ENCODE assay signal across 11 cellular contexts in genomic region chr4:118399878-118400277, GRCh38. TPM values are rescaled to one million over a fixed set of nuclear protein-coding genes. Genes with fewer than 3 reads are reported as not detected.
A peak's percentile ranks its signal among the peaks of the same experiment; 100 is the strongest.
DNase-seq lines count a peak whose midpoint lies in the region; ATAC-seq, FAIRE-seq and TF ChIP-seq lines count a peak whose summit lies in the region.
"Not testable (repeated sequence)": the region's sequence is repeated elsewhere in the genome, so short reads cannot be mapped to it uniquely, and the experiment has no call there.
"Had no signal": no experiment of that assay in that cellular context is flagged by ENCODE, and none has a peak within 500 bp of the region (broad histone marks: within the 10 kb centered on the region; RNA-seq: fewer than 3 reads in every experiment).

No MANE protein-coding gene starts in this region.

- not testable (repeated sequence) for FAIRE-seq in GM12878 (lab: Jason Lieb, UNC)

- not testable (repeated sequence) for H3K27ac ChIP-seq in RWPE2 (ENCODE audit: poor library complexity, severe bottlenecking); GM12878 (ENCODE audit: control insufficient read depth, insufficient read depth)

- DNase-seq in Daoy (ENCODE audit: low read depth) = peak; percentile 2
- peak; percentile 39 for DNase-seq in HS-5 (ENCODE audit: low read depth)
- peak; percentile 14 for DNase-seq in NCI-H510A treated with DMSO at 0.1 percent for 48 hours (lab: John Stamatoyannopoulos, UW)
- not testable (repeated sequence) for DNase-seq in RWPE2 (ENCODE audit: low spot score); GM12878 (ENCODE audit: low read depth, low spot score)
- peak; percentile 40 for DNase-seq in fibroblast of gingiva (ENCODE audit: low read depth)
- DNase-seq in iris pigment epithelial cell (ENCODE audit: low read depth) = peak; percentile 87

- not testable (repeated sequence) for H3K4me2 ChIP-seq in GM12878 (ENCODE audit: control insufficient read depth, insufficient read depth)

- not testable (repeated sequence) for H3K79me2 ChIP-seq in GM12878 (ENCODE audit: control insufficient read depth, insufficient read depth, low read length)

- not testable (repeated sequence) for BruUV-seq in GM12878 (replicated peaks; lab: Mats Ljungman, UMichigan)

- SMC1A ChIA-PET in GM12878 (lab: Charles Lee; ENCODE audit: uncharacterized antibody, unreplicated experiment) = interaction anchor here (3.1 kb wide), 1 partner anchor 17 kb away, joined by 17 read pairs; no protein-coding TSS in a partner anchor

- H3K9me3 ChIP-seq in RWPE2 (ENCODE audit: severe bottlenecking); GM12878 (replicated peaks; ENCODE audit: control insufficient read depth, insufficient read depth, low read length): not testable (repeated sequence)

- 50% methylated on average over 4 of the region's 4 CpGs for WGBS in GM12878 (ENCODE audit: insufficient coverage, insufficient replicate concordance, low lambda C conversion rate, missing lambda C conversion rate)

- peaks cover 22% of the 10 kb centered on the region for H3K4me1 ChIP-seq in RWPE2 (ENCODE audit: insufficient read depth, poor library complexity, severe bottlenecking)
- H3K4me1 ChIP-seq in GM12878 (ENCODE audit: control insufficient read depth, insufficient read depth, low read length) = not testable (repeated sequence)

- not testable (repeated sequence) for H4K20me1 ChIP-seq in GM12878 (ENCODE audit: control insufficient read depth, insufficient read depth)

- not testable (repeated sequence) for H3K9ac ChIP-seq in GM12878 (ENCODE audit: control insufficient read depth, insufficient read depth, low read length)

- in situ Hi-C loops in GM12878 (cut with MboI) = not testable (repeated sequence)

- not testable (repeated sequence) for TF ChIP-seq EP300 in GM12878 (IDR thresholded peaks at IDR 0.05; ENCODE audit: borderline replicate concordance in 1 of 2, control insufficient read depth in 1 of 2, low read depth in 2 of 2, low read length in 2 of 2)

- not testable (repeated sequence) for TF ChIP-seq RAD21 in GM12878 (IDR thresholded peaks at IDR 0.05; ENCODE audit: insufficient read depth, low read depth, low read length)

- not testable (repeated sequence) for TF ChIP-seq CTCF in RWPE2 (IDR thresholded peaks at IDR 0.05; ENCODE audit: poor library complexity, severe bottlenecking); GM12878 (IDR thresholded peaks at IDR 0.05 in 2 of 3, conservative IDR thresholded peaks at IDR 0.05 in 1 of 3; ENCODE audit: control insufficient read depth in 2 of 3, extremely low read depth in 1 of 3, insufficient read depth in 1 of 3, low read depth in 3 of 3, low read length in 3 of 3)

- CTCF ChIA-PET in GM12878 (lab: Yijun Ruan, JAX) = not testable (repeated sequence)

- ATAC-seq in RWPE2 (ENCODE audit: low read depth) (peak; percentile 50; the same call in 2 of the 3 replicates), GM12878 (0 out of 3 replicates have a peak, but pooled peaks have one; percentile 21)

- H3K36me3 ChIP-seq in RWPE2 (ENCODE audit: low read depth); GM12878 (ENCODE audit: control insufficient read depth in 2 of 2, insufficient read depth in 2 of 2, low read length in 1 of 2): not testable (repeated sequence)

- TF ChIP-seq POLR2A in GM12878 (IDR thresholded peaks at IDR 0.05; ENCODE audit: low read depth, low read length) = not testable (repeated sequence)

- intact Hi-C loops in GM12878 (cut with micrococcal nuclease; ENCODE audit: unreplicated experiment) = not testable (repeated sequence)

- not testable (repeated sequence) for H3K27me3 ChIP-seq in RWPE2 (ENCODE audit: insufficient read depth, poor library complexity, severe bottlenecking); GM12878 (replicated peaks in 1 of 2; ENCODE audit: control insufficient read depth in 2 of 2, insufficient read depth in 2 of 2, low read length in 1 of 2)

- RAD21 ChIA-PET in GM12878 (lab: Charles Lee; ENCODE audit: unreplicated experiment) = interaction anchor here (0.8 kb wide), 1 partner anchor 18 kb away, joined by 5 read pairs; no protein-coding TSS in a partner anchor

- H3K4me3 ChIP-seq in RWPE2 (ENCODE audit: severe bottlenecking); GM12878: not testable (repeated sequence)

- not testable (repeated sequence) for H2AFZ ChIP-seq in GM12878 (ENCODE audit: control insufficient read depth, low read depth, low read length)

- POLR2A ChIA-PET in GM12878 (lab: Charles Lee) = interaction anchor here (1.0 kb wide), 1 partner anchor 13 kb away, joined by 3 read pairs; no protein-coding TSS in a partner anchor

RNA-seq across cellular contexts. Expression of gene PRSS12, which starts 47.1 kb away (rescaled TPM):
- 5.8 and 10.9 TPM in 2 replicates for total RNA-seq in Daoy (2014; rRNA removed; shearing (Covaris generic))
- 0.47 TPM in 1 of 2 replicates, not detected in the other for total RNA-seq in GM12878 (2013; cell fraction: nucleolus; rRNA removed)
- total RNA-seq in GM12878 (2014; rRNA removed) (0.05 and 0.11 TPM in 2 replicates), GM12878 (2014; rRNA removed; fragmentation: Illumina TruSeq; extraction: Trizol) (0.04 TPM in 1 of 2 replicates, not detected in the other), GM12878 (2021) (0.48 TPM in 1 of 2 replicates, not detected in the other)
- polyA plus RNA-seq in GM12878 (2011; ENCODE audit: low read depth) = 0.05 TPM
- polyA plus RNA-seq in GM12878 (2011; rRNA removed) (0.22 and 0.34 TPM in 2 replicates), GM12878 (2014; fragmentation: Illumina TruSeq; extraction: Trizol) (0.11 TPM in 1 of 2 replicates, not detected in the other), GM12878 (2014; fragmentation: Nextera tagmentation; extraction: Ambion mirVana) (under 1 TPM; 0.04 to 0.14 TPM), GM12878 (2014; rRNA removed) (0.10 TPM in 1 of 2 replicates, not detected in the other), GM12878 (2016; fragmentation: Nextera tagmentation; extraction: Ambion mirVana) (under 1 TPM; 0.07 to 0.16 TPM)
- 0.08 and 0.19 TPM in 2 replicates for polyA plus RNA-seq in GM12878 (2011; cell fraction: cytosol; rRNA removed)
- 0.51 and 0.78 TPM in 2 replicates for polyA plus RNA-seq in GM12878 (2011; cell fraction: nucleus; rRNA removed)
- polyA plus RNA-seq in GM12878 (2012) = 0.03 and 0.08 TPM in 2 replicates
- polyA minus RNA-seq in GM12878 (2011; rRNA and poly(A)+ RNA removed) = 0.21 and 0.22 TPM in 2 replicates
- polyA minus RNA-seq in GM12878 (2011; cell fraction: cytosol; rRNA and poly(A)+ RNA removed) = not detected in 2 replicates
- 0.24 and 1.8 TPM in 2 replicates for polyA minus RNA-seq in GM12878 (2011; cell fraction: nucleus; rRNA and poly(A)+ RNA removed)
- total RNA-seq: activated CD4-positive, alpha-beta T cell treated with anti-CD3 and anti-CD28 coated beads, Interleukin-2, amount 10 ng/mL, durations not matched to agents 7 days and 5 days; activated naive CD8-positive, alpha-beta T cell treated with anti-CD3 and anti-CD28 coated beads, Interleukin-2, amount 10 ng/mL, durations not matched to agents 7 days and 5 days; T-helper 2 cell treated with Interferon-gamma antibody and Interleukin-4, amounts not matched to agents 100 ng/mL and 5 ng/mL, for 36 hours had no signal
- polyA plus RNA-seq: immature natural killer cell had no signal
